ENCODE assay signal across 8 cellular contexts in the genomic region with DNA sequence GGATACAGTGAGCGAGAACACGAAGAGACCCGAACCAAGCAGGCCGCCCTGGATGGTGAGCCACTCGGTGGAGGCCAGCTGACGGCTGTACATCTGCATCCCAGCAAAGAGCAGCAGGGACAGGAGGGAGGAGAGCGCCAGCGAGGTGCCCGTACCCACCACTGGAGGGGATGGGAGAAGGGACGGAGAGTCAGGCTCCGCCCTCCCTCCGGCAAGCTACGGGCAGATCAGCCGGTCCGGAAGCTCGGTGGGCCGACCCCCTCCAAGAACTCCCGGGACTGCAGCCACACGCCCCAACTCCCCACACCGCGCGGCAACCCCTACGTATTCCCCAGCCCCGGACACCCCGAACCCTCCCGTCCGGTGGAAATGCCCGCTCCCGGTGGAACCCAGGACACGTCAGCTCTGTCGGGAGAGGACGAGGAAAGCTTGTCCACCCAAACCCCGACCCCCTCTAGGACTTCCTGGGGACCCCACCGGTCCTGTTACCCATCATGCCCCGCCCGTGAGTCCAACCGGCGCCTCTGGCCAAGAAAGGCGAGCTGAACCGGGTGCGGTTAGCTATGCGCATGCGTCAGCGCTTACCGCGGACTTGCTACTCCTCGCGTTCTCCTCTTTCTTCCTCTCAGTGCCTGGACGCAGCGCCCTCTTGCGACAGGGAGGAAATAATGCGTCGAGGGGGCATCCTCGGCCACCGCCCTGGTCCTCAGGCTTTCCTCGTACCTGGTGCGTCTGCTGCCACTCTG. TPM values are rescaled to one million over a fixed set of nuclear protein-coding genes. Genes with fewer than 3 reads are reported as not detected.
DNase-seq lines count a peak whose midpoint lies in the region; ATAC-seq, FAIRE-seq and TF ChIP-seq lines count a peak whose summit lies in the region.

A gene (minus strand): TSS at position 573 of the 746 bp plus-strand sequence. CDS start 80 bp downstream, at position 493.

- H3K27ac Mint-ChIP-seq in activated CD4-positive, alpha-beta T cell treated with anti-CD3 and anti-CD28 coated beads, Interleukin-2, amount 10 ng/mL, durations not matched to agents 7 days and 5 days = peak within 1 kb of the TSS; percentile 96

- peaks cover 10% of the 10 kb centered on the region for H3K79me2 ChIP-seq in HepG2 (ENCODE audit: insufficient read depth, low read length)

- H3K9me3 ChIP-seq in HepG2 (ENCODE audit: low read length) = no peaks in the 10 kb centered on the region

- TF ChIP-seq EP300 in HepG2 (IDR thresholded peaks at IDR 0.05; ENCODE audit: low read depth in 2 of 2, low read length in 2 of 2) (peak in 1 of 2 experiments; percentile 37; a peak in 1 of 4 replicates), HepG2 (CRISPR knock-in tag; IDR thresholded peaks at IDR 0.05; ENCODE audit: borderline replicate concordance) (0 out of 2 replicates have a peak, but pooled peaks have one; percentile 41)

- peak within 1 kb of the TSS; percentile 71 to 92 (median 79) for H3K4me3 ChIP-seq in HepG2 (replicated peaks in 1 of 3; ENCODE audit: insufficient read depth in 1 of 3, low read depth in 2 of 3, low read length in 3 of 3)

- WGBS in HepG2 (ENCODE audit: low lambda C conversion rate) = 1% methylated on average over 20 of the region's 57 CpGs

- no peaks in the 10 kb centered on the region for H3K27me3 Mint-ChIP-seq in activated CD4-positive, alpha-beta T cell treated with anti-CD3 and anti-CD28 coated beads, Interleukin-2, amount 10 ng/mL, durations not matched to agents 7 days and 5 days

- H4K20me1 ChIP-seq in HepG2 (ENCODE audit: insufficient read depth, low read length) = no peaks in the 10 kb centered on the region

- H3K36me3 ChIP-seq in HepG2 (replicated peaks in 1 of 2; ENCODE audit: control insufficient read depth in 1 of 2, insufficient read depth in 2 of 2, low read length in 2 of 2) = peaks cover 0 to 12% of the 10 kb centered on the region in 2 experiments; a peak in 2 of 5 replicates

- POLR2A ChIA-PET in activated CD4-positive, alpha-beta T cell treated with anti-CD3 and anti-CD28 coated beads, Interleukin-2, amount 10 ng/mL, durations not matched to agents 7 days and 5 days (lab: Charles Lee) = interaction anchor here (0.6 kb wide), 1 partner anchor 88 kb away, joined by 3 read pairs; no protein-coding TSS in a partner anchor
- POLR2A ChIA-PET in HepG2 (lab: Yijun Ruan, JAX) = interaction anchor here (0.9 to 2.2 kb wide), 14 partner anchors 21 to 218 kb away, joined by 3 to 30 read pairs (median 6); a partner anchor contains a TSS

- peak; percentile 37; the same call in 1 of the 2 replicates for TF ChIP-seq RAD21 in HepG2 (CRISPR knock-in tag; IDR thresholded peaks at IDR 0.05)

- peaks cover 58% of the 10 kb centered on the region for H3K4me1 Mint-ChIP-seq in activated CD4-positive, alpha-beta T cell treated with anti-CD3 and anti-CD28 coated beads, Interleukin-2, amount 10 ng/mL, durations not matched to agents 7 days and 5 days

- H3K9me3 Mint-ChIP-seq in activated CD4-positive, alpha-beta T cell treated with anti-CD3 and anti-CD28 coated beads, Interleukin-2, amount 10 ng/mL, durations not matched to agents 7 days and 5 days = no peaks in the 10 kb centered on the region

- BruUV-seq in HepG2 (replicated peaks; lab: Mats Ljungman, UMichigan) = TSS peak; percentile 75

- peaks cover 18% of the 10 kb centered on the region for H3K36me3 Mint-ChIP-seq in activated CD4-positive, alpha-beta T cell treated with anti-CD3 and anti-CD28 coated beads, Interleukin-2, amount 10 ng/mL, durations not matched to agents 7 days and 5 days (ENCODE audit: low read depth)

- H3K4me1 ChIP-seq in HepG2 (ENCODE audit: insufficient read depth, low read length) = peaks cover 43% of the 10 kb centered on the region

- peak; percentile 88 for FAIRE-seq in HepG2 (lab: Jason Lieb, UNC)

- H3K4me3 Mint-ChIP-seq in activated CD4-positive, alpha-beta T cell treated with anti-CD3 and anti-CD28 coated beads, Interleukin-2, amount 10 ng/mL, durations not matched to agents 7 days and 5 days = peak within 1 kb of the TSS; percentile 96

- in situ Hi-C loops in HepG2 (cut with HindIII; ENCODE audit: extremely low pct_ligation_motif_present, low pct_unique_long_range_greater_than_20kb) = no loop called here

- intact Hi-C loops in HepG2 (cut with micrococcal nuclease; ENCODE audit: unreplicated experiment) = no loop called here

- H3K27ac ChIP-seq in HepG2 (ENCODE audit: extremely low read length, insufficient read depth, low read length) = peak within 1 kb of the TSS; percentile 73

- H3K4me2 ChIP-seq in HepG2 (ENCODE audit: low read depth, low read length) = peak within 1 kb of the TSS; percentile 83

- CTCF ChIA-PET in activated CD4-positive, alpha-beta T cell treated with anti-CD3 and anti-CD28 coated beads, Interleukin-2, amount 10 ng/mL, durations not matched to agents 7 days and 5 days (lab: Charles Lee) = interaction anchor here (0.6 to 4.6 kb wide), 60 partner anchors 8 to 893 kb away, joined by 3 to 52 read pairs (median 4); a partner anchor contains a TSS
- CTCF ChIA-PET in HepG2 (lab: Yijun Ruan, JAX; ENCODE audit: low intra/inter-chr PET ratio, low total read pairs) = interaction anchor here (1.2 kb wide), 2 partner anchors 34 to 87 kb away, joined by 3 read pairs; no protein-coding TSS in a partner anchor

- TF ChIP-seq POLR2A in HepG2 (IDR thresholded peaks at IDR 0.05; ENCODE audit: insufficient read depth in 1 of 2, low read depth in 2 of 2, low read length in 2 of 2) = peak; percentile 71 to 77

- TF ChIP-seq CTCF in HepG2 (CRISPR knock-in tag; IDR thresholded peaks at IDR 0.05) = peak; percentile 98

- no peak within 1 kb of the TSS for H2AFZ ChIP-seq in HepG2 (ENCODE audit: low read length)

- H3K27me3 ChIP-seq in HepG2 (ENCODE audit: control insufficient read depth in 1 of 2, insufficient read depth in 2 of 2, low read length in 2 of 2) = 0 out of 5 replicates have a peak, but pooled peaks cover 0 to 1% of the 10 kb centered on the region in 2 experiments

- ATAC-seq in HG03469 (IDR thresholded peaks at IDR 0.05; ENCODE audit: unreplicated experiment) (peak; percentile 48), HepG2 (peak; percentile 78)

- H3K9ac ChIP-seq in HepG2 (ENCODE audit: insufficient read depth, low read depth, low read length) = peak within 1 kb of the TSS; percentile 80

- peak in 13 of 14 donors; percentile 58 to 93 (median 88) for DNase-seq in C1 segment of cervical spinal cord (lab: John Stamatoyannopoulos, UW)
- peak; percentile 99 for DNase-seq in GM19240 (ENCODE audit: insufficient read length, low spot score)
- DNase-seq in NCI-H69 (lab: John Stamatoyannopoulos, UW) = peak; percentile 98
- DNase-seq in activated CD4-positive, alpha-beta T cell treated with anti-CD3 and anti-CD28 coated beads, Interleukin-2, amount 10 ng/mL, durations not matched to agents 7 days and 5 days = peak; percentile 96
- peak; percentile 96 for DNase-seq in dedifferentiated amniotic fluid mesenchymal stem cell (ENCODE audit: extremely low spot score)
- peak; percentile 93 for DNase-seq in HepG2 (ENCODE audit: low spot score)
- peak; percentile 93 for DNase-seq in stimulated activated CD4-positive, alpha-beta T cell treated with anti-CD3 and anti-CD28 coated beads, Interleukin-4, amount 100 ng/mL, for 1 hour

TF ChIP-seq in HepG2, 621 proteins besides CTCF, POLR2A, EP300 and RAD21 (continues in another document):
- TF ChIP-seq ZNF430 (CRISPR knock-in tag; IDR thresholded peaks at IDR 0.05) (peak; percentile 55; the same call in 1 of the 2 replicates), KMT2A (CRISPR knock-in tag; IDR thresholded peaks at IDR 0.05) (peak; percentile 64; the same call in 1 of the 2 replicates), NBN (conservative IDR thresholded peaks at IDR 0.05) (no peak), ZNF383 (CRISPR knock-in tag; IDR thresholded peaks at IDR 0.05; ENCODE audit: borderline replicate concordance) (no peak), SP2 (CRISPR knock-in tag; IDR thresholded peaks at IDR 0.05) (no peak; the same call in 1 of the 2 replicates), ZNF792 (CRISPR knock-in tag; IDR thresholded peaks at IDR 0.05) (peak; percentile 73; the same call in 1 of the 2 replicates)
- TF ChIP-seq, protein P1, sequence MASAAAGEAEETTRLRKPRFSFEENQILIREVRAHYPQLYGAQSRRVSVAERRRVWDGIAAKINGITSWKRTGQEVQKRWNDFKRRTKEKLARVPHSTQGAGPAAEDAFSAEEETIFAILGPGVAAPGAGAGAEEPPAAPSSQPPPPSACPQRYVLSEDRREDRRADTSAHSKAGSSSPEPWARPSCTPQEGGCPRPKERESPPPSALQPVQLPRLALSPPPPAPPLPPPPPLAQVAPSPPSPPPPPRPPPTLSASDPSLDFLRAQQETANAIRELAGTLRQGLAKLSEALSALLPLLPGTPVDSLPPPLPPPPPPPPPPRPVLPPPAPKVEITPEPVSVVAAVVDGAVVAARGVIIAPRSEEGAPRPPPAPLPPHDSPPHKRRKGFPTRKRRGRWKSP (CRISPR knock-in tag; IDR thresholded peaks at IDR 0.05) = 0 out of 2 replicates have a peak, but pooled peaks have one; percentile 20

RNA-seq across cellular contexts. Expression of the gene that starts here (rescaled TPM):
- 100 to 1,000 TPM; 183 to 308 TPM for total RNA-seq in activated CD4-positive, alpha-beta T cell treated with anti-CD3 and anti-CD28 coated beads, Interleukin-2, amount 10 ng/mL, durations not matched to agents 7 days and 5 days
- 48.5 and 79.4 TPM in 2 replicates for total RNA-seq in HepG2 (2016; rRNA removed; fragmentation: Illumina TruSeq; extraction: Trizol)
- 40.0 and 49.4 TPM in 2 replicates for total RNA-seq in HepG2 (2016; cell fraction: cytosol; rRNA removed; fragmentation: Illumina TruSeq; extraction: Trizol; ENCODE audit: low read depth)
- 40.7 and 78.5 TPM in 2 replicates for total RNA-seq in HepG2 (2016; cell fraction: insoluble cytoplasmic fraction; rRNA removed; fragmentation: Illumina TruSeq; extraction: Trizol)
- 33.6 and 41.0 TPM in 2 replicates for total RNA-seq in HepG2 (2016; cell fraction: membrane; rRNA removed; fragmentation: Illumina TruSeq; extraction: Trizol)
- 50.0 and 52.6 TPM in 2 replicates for total RNA-seq in HepG2 (2016; cell fraction: nucleus; rRNA removed; fragmentation: Illumina TruSeq; extraction: Trizol)
- polyA plus RNA-seq in HepG2 (2011; rRNA removed) = 77.3 and 89.3 TPM in 2 replicates
- 125 and 155 TPM in 2 replicates for polyA plus RNA-seq in HepG2 (2011; cell fraction: cytosol; rRNA removed)
- 119 and 133 TPM in 2 replicates for polyA plus RNA-seq in HepG2 (2011; cell fraction: nucleus; rRNA removed)
- polyA plus RNA-seq in HepG2 (2012) = 73.3 and 73.7 TPM in 2 replicates
- polyA plus RNA-seq in HepG2 (2016; cell fraction: cytosol; fragmentation: Illumina TruSeq; extraction: Trizol; ENCODE audit: low read depth) = 64.6 and 72.6 TPM in 2 replicates
- 47.5 and 61.4 TPM in 2 replicates for polyA plus RNA-seq in HepG2 (2016; cell fraction: insoluble cytoplasmic fraction; fragmentation: Illumina TruSeq; extraction: Trizol; ENCODE audit: low read depth)
- polyA plus RNA-seq in HepG2 (2016; cell fraction: membrane; fragmentation: Illumina TruSeq; extraction: Trizol; ENCODE audit: low read depth) = 49.4 and 56.2 TPM in 2 replicates
- 120 and 121 TPM in 2 replicates for polyA plus RNA-seq in HepG2 (2016; cell fraction: nucleus; fragmentation: Illumina TruSeq; extraction: Trizol; ENCODE audit: insufficient read depth, low read depth)
- 182 and 884 TPM in 2 replicates for polyA minus RNA-seq in HepG2 (2011; rRNA and poly(A)+ RNA removed; ENCODE audit: low replicate concordance)
- 27.3 and 38.2 TPM in 2 replicates for polyA minus RNA-seq in HepG2 (2011; cell fraction: cytosol; rRNA and poly(A)+ RNA removed)
- 22.9 and 23.5 TPM in 2 replicates for polyA minus RNA-seq in HepG2 (2011; cell fraction: nucleus; rRNA and poly(A)+ RNA removed)

Comparison
In these comparisons a context has a peak if more than half of its experiments do, and no peak if none do; other contexts are left out.
1. Peak in every context shown above with its lines: DNase-seq, ATAC-seq, H3K4me3 ChIP-seq and H3K27ac ChIP-seq.